Comparison of ENCODE assay signal across 26 cellular contexts in the genomic region with DNA sequence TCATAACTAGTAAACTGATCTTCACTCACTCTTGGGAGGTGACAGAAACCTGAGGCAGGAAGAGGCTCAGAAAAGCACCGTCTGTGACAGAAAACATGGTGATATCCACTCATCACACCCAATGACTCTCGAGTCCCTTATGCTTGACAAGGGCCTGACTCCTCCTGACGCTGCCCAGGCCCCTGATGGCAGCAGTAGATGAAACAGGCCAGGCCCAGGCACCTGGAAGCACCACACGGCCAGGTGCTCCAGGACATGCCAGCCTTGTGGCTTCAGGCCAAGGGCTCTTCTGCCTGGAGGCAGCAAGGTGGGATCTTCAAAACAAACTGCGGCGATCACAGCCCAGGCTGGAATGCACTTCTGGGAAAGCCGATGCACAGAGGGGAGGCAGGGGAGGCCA.
"Had no signal": no experiment of that assay in that cellular context is flagged by ENCODE, and none has a peak within 500 bp of the region (broad histone marks: within the 10 kb centered on the region; RNA-seq: fewer than 3 reads in every experiment).

No MANE protein-coding gene starts in this region.

- H3K4me3 Mint-ChIP-seq: activated CD4-positive, alpha-beta memory T cell treated with anti-CD3 and anti-CD28 coated beads, Interleukin-2, amount 10 ng/mL, durations not matched to agents 7 days and 5 days; activated naive CD4-positive, alpha-beta T cell treated with anti-CD3 and anti-CD28 coated beads for 36 hours; activated naive CD8-positive, alpha-beta T cell treated with anti-CD3 and anti-CD28 coated beads, Interleukin-2, amount 10 ng/mL, durations not matched to agents 7 days and 5 days; activated T-cell treated with anti-CD3 and anti-CD28 coated beads, Interleukin-2, amount 50 U/mL, for 72 hours; effector memory CD8-positive, alpha-beta T cell; naive B cell; neural progenitor cell; stimulated activated memory B cell treated with anti-CD40 and anti-IgM and Interleukin-4, amounts not matched to agents 10 μg/mL and 1 μg/mL and 100 μg/mL, for 72 hours had no signal

- H3K9me3 ChIP-seq: colonic mucosa, esophagus muscularis mucosa, gastrocnemius medialis, lower lobe of right lung, sigmoid colon, vagina had no signal

- H3K9me3 Mint-ChIP-seq: activated CD4-positive, alpha-beta memory T cell treated with anti-CD3 and anti-CD28 coated beads, Interleukin-2, amount 10 ng/mL, durations not matched to agents 7 days and 5 days; activated naive CD4-positive, alpha-beta T cell treated with anti-CD3 and anti-CD28 coated beads for 36 hours; activated naive CD8-positive, alpha-beta T cell treated with anti-CD3 and anti-CD28 coated beads, Interleukin-2, amount 10 ng/mL, durations not matched to agents 7 days and 5 days; activated T-cell treated with anti-CD3 and anti-CD28 coated beads, Interleukin-2, amount 50 U/mL, for 72 hours; effector memory CD8-positive, alpha-beta T cell; naive B cell; neural progenitor cell; stimulated activated memory B cell treated with anti-CD40 and anti-IgM and Interleukin-4, amounts not matched to agents 10 μg/mL and 1 μg/mL and 100 μg/mL, for 72 hours had no signal

- H3K4me3 ChIP-seq: colonic mucosa, dorsolateral prefrontal cortex, esophagus muscularis mucosa, gastrocnemius medialis, lower lobe of right lung, neural progenitor cell, sigmoid colon, smooth muscle cell, vagina had no signal

- H3K27me3 ChIP-seq: colonic mucosa, dorsolateral prefrontal cortex, esophagus muscularis mucosa, gastrocnemius medialis, neural progenitor cell, sigmoid colon, vagina had no signal

- H3K27me3 Mint-ChIP-seq: activated CD4-positive, alpha-beta memory T cell treated with anti-CD3 and anti-CD28 coated beads, Interleukin-2, amount 10 ng/mL, durations not matched to agents 7 days and 5 days; activated naive CD8-positive, alpha-beta T cell treated with anti-CD3 and anti-CD28 coated beads, Interleukin-2, amount 10 ng/mL, durations not matched to agents 7 days and 5 days; effector memory CD8-positive, alpha-beta T cell; naive B cell; stimulated activated memory B cell treated with anti-CD40 and anti-IgM and Interleukin-4, amounts not matched to agents 10 μg/mL and 1 μg/mL and 100 μg/mL, for 72 hours had no signal

- H3K27ac ChIP-seq: colonic mucosa, esophagus muscularis mucosa, gastrocnemius medialis, lower lobe of right lung, neural progenitor cell, sigmoid colon, vagina had no signal

- H3K4me1 ChIP-seq: colonic mucosa, lower lobe of right lung, neural progenitor cell, sigmoid colon, vagina had no signal

- H3K36me3 ChIP-seq: colonic mucosa, gastrocnemius medialis, neural progenitor cell had no signal

- ATAC-seq: activated T-cell treated with anti-CD3 and anti-CD28 coated beads, Interleukin-2, amount 50 U/mL, for 72 hours; effector memory CD8-positive, alpha-beta T cell; left colon; lower lobe of right lung; stimulated activated memory B cell treated with anti-CD40 and anti-IgM and Interleukin-4, amounts not matched to agents 10 μg/mL and 1 μg/mL and 100 μg/mL, for 72 hours had no signal

- H3K36me3 Mint-ChIP-seq: naive B cell had no signal

- H3K9ac ChIP-seq: neural progenitor cell had no signal

- DNase-seq: activated CD4-positive, alpha-beta memory T cell treated with anti-CD3 and anti-CD28 coated beads, Interleukin-2, amount 10 ng/mL, durations not matched to agents 7 days and 5 days; activated CD4-positive, alpha-beta T cell treated with anti-CD3 and anti-CD28 coated beads for 4 hours; activated CD4-positive, CD25-positive, alpha-beta regulatory T cell; activated effector memory CD4-positive, alpha-beta T cell treated with Interleukin-2 at 50 U/mL for 16 hours; activated naive CD4-positive, alpha-beta T cell treated with anti-CD3 and anti-CD28 coated beads for 36 hours; activated naive CD8-positive, alpha-beta T cell treated with anti-CD3 and anti-CD28 coated beads, Interleukin-2, amount 10 ng/mL, durations not matched to agents 7 days and 5 days; activated T-cell treated with anti-CD3 and anti-CD28 coated beads, Interleukin-2, amount 50 U/mL, for 72 hours; amniotic stem cell; colonic mucosa; dorsolateral prefrontal cortex; effector memory CD8-positive, alpha-beta T cell; gastrocnemius medialis; head of caudate nucleus; islet precursor cell; left colon; lower lobe of right lung; mesendoderm; naive B cell; sigmoid colon; stimulated activated CD4-positive, alpha-beta T cell treated with anti-CD3 and anti-CD28 coated beads, Interleukin-15, amount 100 ng/mL, for 24 hours; trophoblast cell had no signal

- H3K27ac Mint-ChIP-seq: activated CD4-positive, alpha-beta memory T cell treated with anti-CD3 and anti-CD28 coated beads, Interleukin-2, amount 10 ng/mL, durations not matched to agents 7 days and 5 days; activated naive CD4-positive, alpha-beta T cell treated with anti-CD3 and anti-CD28 coated beads for 36 hours; activated naive CD8-positive, alpha-beta T cell treated with anti-CD3 and anti-CD28 coated beads, Interleukin-2, amount 10 ng/mL, durations not matched to agents 7 days and 5 days; activated T-cell treated with anti-CD3 and anti-CD28 coated beads, Interleukin-2, amount 50 U/mL, for 72 hours; neural progenitor cell; stimulated activated memory B cell treated with anti-CD40 and anti-IgM and Interleukin-4, amounts not matched to agents 10 μg/mL and 1 μg/mL and 100 μg/mL, for 72 hours had no signal
